24 cellular contexts compared by ENCODE assay signal in the genomic region with DNA sequence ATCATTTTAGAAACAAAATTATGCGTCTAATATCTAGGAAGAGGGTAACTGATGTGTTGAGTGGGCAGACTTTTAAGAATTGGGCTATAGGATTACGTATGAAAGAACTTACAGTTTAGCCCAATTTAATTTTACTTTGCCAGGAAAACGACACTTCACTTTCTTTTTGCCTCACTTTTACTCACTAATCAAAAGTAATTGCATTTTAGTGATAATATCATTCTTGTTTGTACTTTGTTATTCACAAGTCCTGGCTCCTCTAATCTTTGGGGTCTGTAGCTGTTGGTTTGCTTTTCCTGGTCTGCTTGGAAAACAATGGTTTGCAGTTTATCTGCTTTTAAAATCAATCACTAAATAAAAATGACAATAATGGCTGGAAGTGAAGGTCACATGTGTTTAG. TPM values are rescaled to one million over a fixed set of nuclear protein-coding genes. Genes with fewer than 3 reads are reported as not detected.
A peak's percentile ranks its signal among the peaks of the same experiment; 100 is the strongest.
DNase-seq lines count a peak whose midpoint lies in the region; ATAC-seq, FAIRE-seq and TF ChIP-seq lines count a peak whose summit lies in the region.
"Had no signal": no experiment of that assay in that cellular context is flagged by ENCODE, and none has a peak within 500 bp of the region (broad histone marks: within the 10 kb centered on the region; RNA-seq: fewer than 3 reads in every experiment).

No MANE protein-coding gene starts in this region.

- H3K4me2 ChIP-seq in astrocyte (ENCODE audit: low read length): no peak overlapping the region

- no peak overlapping the region for H3K4me3 ChIP-seq in A673 (ENCODE audit: low read depth, low read length, poor library complexity, severe bottlenecking)
- no peak overlapping the region for H3K4me3 ChIP-seq in HEK293 (ENCODE audit: low read depth, low read length)
- H3K4me3 ChIP-seq in astrocyte (ENCODE audit: insufficient read depth, low read depth, low read length): no peak overlapping the region
- H3K4me3 ChIP-seq in gastrocnemius medialis: no peak overlapping the region
- H3K4me3 ChIP-seq: GM23248 had no signal

- in situ Hi-C loops in gastrocnemius medialis (cut with MboI; ENCODE audit: low sequenced_read_pairs in 4 of 4): loop anchor here in 2 of 4 donors (10.0 to 25.0 kb wide), 2 partner anchors 181 to 264 kb away; no protein-coding TSS in a partner anchor

- intact Hi-C loops in A673 (cut with micrococcal nuclease; ENCODE audit: unreplicated experiment): loop anchor here (5.0 to 10.0 kb wide), 3 partner anchors 34 to 266 kb away; no protein-coding TSS in a partner anchor
- intact Hi-C loops in gastrocnemius medialis (cut with DNase I; ENCODE audit: low total_unique reads): loop anchor here (5.0 kb wide), 1 partner anchor 266 kb away; no protein-coding TSS in a partner anchor

- peak overlapping the region; percentile 71 for H3K27ac ChIP-seq in A673 (ENCODE audit: low read depth, low read length, poor library complexity, severe bottlenecking)
- no peak overlapping the region for H3K27ac ChIP-seq in HEK293 (ENCODE audit: extremely low read depth, low read depth, low read length)
- H3K27ac ChIP-seq in astrocyte (ENCODE audit: low read depth, low read length): no peak overlapping the region
- no peak overlapping the region for H3K27ac ChIP-seq in gastrocnemius medialis
- H3K27ac ChIP-seq: GM23248 had no signal

- peaks cover 3% of the 10 kb centered on the region for H3K36me3 Mint-ChIP-seq in astrocyte (ENCODE audit: low read depth, unreplicated experiment)
- no peaks in the 10 kb centered on the region for H3K36me3 Mint-ChIP-seq in neural crest cell (ENCODE audit: low read depth)
- H3K36me3 Mint-ChIP-seq: CD4-positive, CD25-positive, alpha-beta regulatory T cell; CD8-positive, alpha-beta memory T cell; IgD-negative memory B cell had no signal

- H3K4me1 Mint-ChIP-seq in astrocyte (ENCODE audit: low read depth, unreplicated experiment) (peaks cover 2% of the 10 kb centered on the region), neural crest cell (peaks cover 49% of the 10 kb centered on the region)

- no peaks in the 10 kb centered on the region for H3K9me3 ChIP-seq in A673 (ENCODE audit: low read depth, low read length, poor library complexity, severe bottlenecking)
- H3K9me3 ChIP-seq in HEK293 (ENCODE audit: control insufficient read depth, insufficient read depth, low read depth, low read length): no peaks in the 10 kb centered on the region
- no peaks in the 10 kb centered on the region for H3K9me3 ChIP-seq in astrocyte (ENCODE audit: insufficient read depth, low read depth, low read length)
- no peaks in the 10 kb centered on the region for H3K9me3 ChIP-seq in gastrocnemius medialis
- H3K9me3 ChIP-seq: BE2C had no signal

- H3K27me3 Mint-ChIP-seq in astrocyte (ENCODE audit: low read depth, unreplicated experiment) (peaks cover 69% of the 10 kb centered on the region), neural crest cell (ENCODE audit: low read depth) (peaks cover 98% of the 10 kb centered on the region)

- no peak overlapping the region for H3K9ac ChIP-seq in astrocyte (ENCODE audit: low read length)
- H3K9ac ChIP-seq: GM23248 had no signal

- no peak for ATAC-seq in gastrocnemius medialis
- ATAC-seq: HCT116, HepG2 had no signal

- TF ChIP-seq CTCF in A673 (conservative IDR thresholded peaks at IDR 0.05; ENCODE audit: low read depth, low read length): no peak
- no peak for TF ChIP-seq CTCF in HEK293 (tag by site-specific recombination; IDR thresholded peaks at IDR 0.05)
- no peak for TF ChIP-seq CTCF in astrocyte (IDR thresholded peaks at IDR 0.05; ENCODE audit: insufficient read depth, low read depth, low read length)
- no peak for TF ChIP-seq CTCF in neural crest cell (conservative IDR thresholded peaks at IDR 0.05)
- no peak for TF ChIP-seq CTCF in gastrocnemius medialis (IDR thresholded peaks at IDR 0.05 in 4 of 5, conservative IDR thresholded peaks at IDR 0.05 in 1 of 5)
- TF ChIP-seq CTCF in GM10248 (IDR thresholded peaks at IDR 0.05; ENCODE audit: control extremely low read depth, extremely low read depth, low read depth, missing control alignments): no peak

- peaks cover 36% of the 10 kb centered on the region for H3K4me1 ChIP-seq in A673 (ENCODE audit: insufficient read depth, low read length, poor library complexity, severe bottlenecking)
- H3K4me1 ChIP-seq in HEK293 (ENCODE audit: control insufficient read depth, insufficient read depth, low read length): peaks cover 16% of the 10 kb centered on the region
- peaks cover 2% of the 10 kb centered on the region for H3K4me1 ChIP-seq in astrocyte (ENCODE audit: insufficient read depth, low read length)
- H3K4me1 ChIP-seq in gastrocnemius medialis: peaks cover 12 to 13% of the 10 kb centered on the region in 2 donors
- H3K4me1 ChIP-seq: BE2C had no signal

- peak overlapping the region; percentile 58 for H3K27ac Mint-ChIP-seq in astrocyte (ENCODE audit: unreplicated experiment)
- H3K27ac Mint-ChIP-seq in neural crest cell (ENCODE audit: unreplicated experiment): no peak overlapping the region
- H3K27ac Mint-ChIP-seq: CD4-positive, CD25-positive, alpha-beta regulatory T cell; CD8-positive, alpha-beta memory T cell had no signal

- no peak for TF ChIP-seq POLR2A in gastrocnemius medialis (IDR thresholded peaks at IDR 0.05)

- H3K36me3 ChIP-seq in A673 (ENCODE audit: insufficient read depth, low read length, poor library complexity, severe bottlenecking): no peaks in the 10 kb centered on the region
- H3K36me3 ChIP-seq in HEK293 (ENCODE audit: control insufficient read depth in 2 of 2, insufficient read depth in 1 of 2, low read length in 2 of 2): no peaks in the 10 kb centered on the region
- no peaks in the 10 kb centered on the region for H3K36me3 ChIP-seq in astrocyte (ENCODE audit: insufficient read depth, low read length)
- H3K36me3 ChIP-seq in gastrocnemius medialis: no peaks in the 10 kb centered on the region
- H3K36me3 ChIP-seq: BE2C had no signal

- H3K27me3 ChIP-seq in A673 (replicated peaks; ENCODE audit: insufficient read depth, low read depth, low read length, poor library complexity): no peaks in the 10 kb centered on the region
- H3K27me3 ChIP-seq in astrocyte (ENCODE audit: insufficient read depth, low read length): peaks cover 81% of the 10 kb centered on the region
- H3K27me3 ChIP-seq in gastrocnemius medialis: peaks cover 57 to 86% (median 76%) of the 10 kb centered on the region in 3 donors

- H2AFZ ChIP-seq in astrocyte (ENCODE audit: low read depth, low read length): no peak overlapping the region
- H2AFZ ChIP-seq: GM23248 had no signal

- no peak for FAIRE-seq in astrocyte (lab: Jason Lieb, UNC)
- FAIRE-seq: GM12891, GM19239, HepG2 had no signal

- H3K9me3 Mint-ChIP-seq in astrocyte (ENCODE audit: unreplicated experiment) (peaks cover 4% of the 10 kb centered on the region), neural crest cell (no peaks in the 10 kb centered on the region)

- POLR2A ChIA-PET in A673 (lab: Charles Lee; ENCODE audit: low non-redundant PET): no interaction called here
- POLR2A ChIA-PET in HEK293 (lab: Yijun Ruan, JAX): no interaction called here
- POLR2A ChIA-PET in GM10248 (lab: Yijun Ruan, JAX): no interaction called here

- no peaks in the 10 kb centered on the region for H4K20me1 ChIP-seq in astrocyte (ENCODE audit: insufficient read depth, low read length)

- no TSS peak for BruUV-seq in A673 (replicated peaks; lab: Mats Ljungman, UMichigan)

- DNase-seq in A673 (ENCODE audit: low spot score) (no peak), astrocyte (ENCODE audit: low read depth) (no peak), neural crest cell (ENCODE audit: low read depth, low spot score) (no peak), UCSD-AML1 (lab: John Stamatoyannopoulos, UW; ENCODE audit: unreplicated experiment) (no peak), gastrocnemius medialis (no peak), GM10248 (ENCODE audit: extremely low spot score) (no peak)
- DNase-seq: ACHN; BE2C; C1 segment of cervical spinal cord; CD4-positive, CD25-positive, alpha-beta regulatory T cell; CD8-positive, alpha-beta memory T cell; COR-L47; DMS 273 treated with DMSO at 0.1 percent for 48 hours; DMS53; DND-41; EL; GM23248 had no signal

- CTCF ChIA-PET in A673 (lab: Charles Lee): no interaction called here
- CTCF ChIA-PET in HEK293 (lab: Yijun Ruan, JAX): interaction anchor here (0.7 to 3.6 kb wide), 4 partner anchors 9 to 266 kb away, joined by 4 to 24 read pairs (median 14); no protein-coding TSS in a partner anchor
- CTCF ChIA-PET in GM10248 (lab: Yijun Ruan, JAX): interaction anchor here (5.4 kb wide), 1 partner anchor 179 kb away, joined by 39 read pairs; no protein-coding TSS in a partner anchor

- no peaks in the 10 kb centered on the region for H3K79me2 ChIP-seq in astrocyte (ENCODE audit: insufficient read depth, low read length)

- H3K4me3 Mint-ChIP-seq in astrocyte (ENCODE audit: unreplicated experiment) (no peak overlapping the region), neural crest cell (peak overlapping the region; percentile 42)
- H3K4me3 Mint-ChIP-seq: CD8-positive, alpha-beta memory T cell; IgD-negative memory B cell had no signal

TF ChIP-seq in HEK293, 187 proteins besides CTCF, POLR2A, EP300 and RAD21 (continues in another document):
- peak; percentile 94 for TF ChIP-seq PRDM1 (tag by site-specific recombination; IDR thresholded peaks at IDR 0.05)
- no peak for TF ChIP-seq ZNF239 (tag by site-specific recombination; IDR thresholded peaks at IDR 0.05)
- TF ChIP-seq, protein P1, sequence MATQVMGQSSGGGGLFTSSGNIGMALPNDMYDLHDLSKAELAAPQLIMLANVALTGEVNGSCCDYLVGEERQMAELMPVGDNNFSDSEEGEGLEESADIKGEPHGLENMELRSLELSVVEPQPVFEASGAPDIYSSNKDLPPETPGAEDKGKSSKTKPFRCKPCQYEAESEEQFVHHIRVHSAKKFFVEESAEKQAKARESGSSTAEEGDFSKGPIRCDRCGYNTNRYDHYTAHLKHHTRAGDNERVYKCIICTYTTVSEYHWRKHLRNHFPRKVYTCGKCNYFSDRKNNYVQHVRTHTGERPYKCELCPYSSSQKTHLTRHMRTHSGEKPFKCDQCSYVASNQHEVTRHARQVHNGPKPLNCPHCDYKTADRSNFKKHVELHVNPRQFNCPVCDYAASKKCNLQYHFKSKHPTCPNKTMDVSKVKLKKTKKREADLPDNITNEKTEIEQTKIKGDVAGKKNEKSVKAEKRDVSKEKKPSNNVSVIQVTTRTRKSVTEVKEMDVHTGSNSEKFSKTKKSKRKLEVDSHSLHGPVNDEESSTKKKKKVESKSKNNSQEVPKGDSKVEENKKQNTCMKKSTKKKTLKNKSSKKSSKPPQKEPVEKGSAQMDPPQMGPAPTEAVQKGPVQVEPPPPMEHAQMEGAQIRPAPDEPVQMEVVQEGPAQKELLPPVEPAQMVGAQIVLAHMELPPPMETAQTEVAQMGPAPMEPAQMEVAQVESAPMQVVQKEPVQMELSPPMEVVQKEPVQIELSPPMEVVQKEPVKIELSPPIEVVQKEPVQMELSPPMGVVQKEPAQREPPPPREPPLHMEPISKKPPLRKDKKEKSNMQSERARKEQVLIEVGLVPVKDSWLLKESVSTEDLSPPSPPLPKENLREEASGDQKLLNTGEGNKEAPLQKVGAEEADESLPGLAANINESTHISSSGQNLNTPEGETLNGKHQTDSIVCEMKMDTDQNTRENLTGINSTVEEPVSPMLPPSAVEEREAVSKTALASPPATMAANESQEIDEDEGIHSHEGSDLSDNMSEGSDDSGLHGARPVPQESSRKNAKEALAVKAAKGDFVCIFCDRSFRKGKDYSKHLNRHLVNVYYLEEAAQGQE (tag by site-specific recombination; IDR thresholded peaks at IDR 0.05): no peak

RNA-seq across cellular contexts. Expression of a gene that starts 2.9 kb away (rescaled TPM):
- total RNA-seq in A673 (2021) (32.0 and 44.4 TPM in 2 replicates), astrocyte (not detected in 2 replicates), neural crest cell (0.16 and 0.20 TPM in 2 replicates), gastrocnemius medialis (1 to 10 TPM; 2.3 to 5.1 (median 3.5) TPM)
- total RNA-seq: CD4-positive, CD25-positive, alpha-beta regulatory T cell; CD8-positive, alpha-beta memory T cell; GM23248; H7; HepG2 had no signal
